ENCODE assay signal across 8 cellular contexts in the genomic region with DNA sequence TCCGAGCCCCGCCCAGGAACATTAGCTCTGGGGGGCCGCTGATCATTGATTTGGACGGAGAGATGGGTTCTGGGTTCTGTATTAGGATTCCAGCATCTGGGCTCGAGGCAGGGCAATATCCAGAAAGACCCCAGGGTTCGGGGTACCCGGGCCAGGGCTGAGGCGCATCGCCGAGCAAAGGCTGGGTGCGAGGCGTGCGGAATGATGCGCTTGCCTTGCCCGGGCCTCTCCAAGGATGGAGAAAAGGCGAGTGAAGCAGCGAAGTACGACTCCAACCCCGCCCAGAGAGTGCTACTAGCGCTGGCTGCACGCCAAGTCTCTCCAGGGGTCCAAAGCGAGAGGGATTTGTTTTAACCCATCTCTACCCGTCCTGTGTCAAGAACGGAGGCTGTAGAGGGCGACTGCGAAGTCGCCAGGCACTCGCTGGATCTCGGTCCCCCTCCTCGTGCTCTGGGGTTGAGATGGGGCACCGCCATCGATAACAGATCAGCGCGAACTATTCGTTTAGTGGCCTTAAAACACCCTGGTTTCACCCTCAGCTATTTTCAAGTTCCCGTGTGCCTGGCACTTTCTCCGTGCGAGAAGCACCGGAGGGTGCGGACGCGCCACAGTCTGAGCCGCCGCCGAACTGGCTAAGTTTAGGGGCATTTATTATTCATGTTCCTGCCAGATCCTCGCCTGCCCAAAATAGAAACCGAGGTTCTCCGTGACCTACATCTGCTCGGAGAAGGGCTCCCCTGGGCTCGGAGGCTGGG. TPM values are rescaled to one million over a fixed set of nuclear protein-coding genes. Genes with fewer than 3 reads are reported as not detected.
A peak's percentile ranks its signal among the peaks of the same experiment; 100 is the strongest.
DNase-seq lines count a peak whose midpoint lies in the region; ATAC-seq and TF ChIP-seq lines count a peak whose summit lies in the region.

No MANE protein-coding gene starts in this region.

- no TSS peak for BruUV-seq in Caco-2 (replicated peaks; lab: Mats Ljungman, UMichigan)

- peaks cover 0 to 3% (median 0%) of the 10 kb centered on the region in 8 donors for H3K9me3 ChIP-seq in spleen
- no peaks in the 10 kb centered on the region for H3K9me3 ChIP-seq in aorta (ENCODE audit: control insufficient read depth, low read length)
- H3K9me3 ChIP-seq in Caco-2 = no peaks in the 10 kb centered on the region

- CTCF ChIA-PET in activated CD4-positive, alpha-beta T cell treated with anti-CD3 and anti-CD28 coated beads for 36 hours (lab: Charles Lee) = no interaction called here
- CTCF ChIA-PET in Caco-2 (lab: Charles Lee) = no interaction called here

- peak; percentile 15 for DNase-seq in activated CD4-positive, alpha-beta T cell treated with anti-CD3 and anti-CD28 coated beads for 36 hours
- DNase-seq in activated CD4-positive, alpha-beta T cell treated with anti-CD3 and anti-CD28 coated beads for 1 hour = no peak
- DNase-seq in NCI-H748 treated with DMSO at 0.1 percent for 48 hours (lab: John Stamatoyannopoulos, UW) (peak; percentile 77), fibroblast of the aortic adventitia (ENCODE audit: low read depth) (peak; percentile 13), spleen (no peak), NOMO-1 (lab: John Stamatoyannopoulos, UW; ENCODE audit: unreplicated experiment in 2 of 2) (no peak), aorta (no peak), Caco-2 (no peak)

- peaks cover 4% of the 10 kb centered on the region for H3K9me3 Mint-ChIP-seq in activated CD4-positive, alpha-beta T cell treated with anti-CD3 and anti-CD28 coated beads for 36 hours (ENCODE audit: low read depth)
- H3K9me3 Mint-ChIP-seq in Caco-2 (ENCODE audit: unreplicated experiment) = no peaks in the 10 kb centered on the region

- peak overlapping the region; percentile 22 for H3K4me3 ChIP-seq in fibroblast of the aortic adventitia (ENCODE audit: low read depth, low read length)
- H3K4me3 ChIP-seq in spleen = peak overlapping the region in 7 of 8 donors; percentile 31 to 69 (median 46)
- H3K4me3 ChIP-seq in aorta (ENCODE audit: low read length in 2 of 2) = peak overlapping the region in 1 of 2 donors; percentile 22
- no peak overlapping the region for H3K4me3 ChIP-seq in Caco-2 (ENCODE audit: low read depth, low read length)

- POLR2A ChIA-PET in activated CD4-positive, alpha-beta T cell treated with anti-CD3 and anti-CD28 coated beads for 36 hours (lab: Charles Lee) = no interaction called here
- POLR2A ChIA-PET in Caco-2 (lab: Charles Lee) = no interaction called here

- no peak overlapping the region for H3K4me3 Mint-ChIP-seq in activated CD4-positive, alpha-beta T cell treated with anti-CD3 and anti-CD28 coated beads for 36 hours
- no peak overlapping the region for H3K4me3 Mint-ChIP-seq in Caco-2 (ENCODE audit: unreplicated experiment)

- H3K27ac ChIP-seq in spleen (no peak overlapping the region), aorta (ENCODE audit: low read depth in 1 of 2, low read length in 2 of 2) (no peak overlapping the region)

- ATAC-seq in activated CD4-positive, alpha-beta T cell treated with anti-CD3 and anti-CD28 coated beads for 36 hours = no peak
- ATAC-seq in aorta (ENCODE audit: low FRiP score) = no peak

- peaks cover 65% of the 10 kb centered on the region for H3K27me3 Mint-ChIP-seq in activated CD4-positive, alpha-beta T cell treated with anti-CD3 and anti-CD28 coated beads for 36 hours
- peaks cover 17% of the 10 kb centered on the region for H3K27me3 Mint-ChIP-seq in Caco-2 (ENCODE audit: insufficient read depth, unreplicated experiment)

- H3K36me3 ChIP-seq in spleen (no peaks in the 10 kb centered on the region), aorta (ENCODE audit: control insufficient read depth in 1 of 2, insufficient read depth in 2 of 2, low read length in 1 of 2) (no peaks in the 10 kb centered on the region), Caco-2 (ENCODE audit: control insufficient read depth, insufficient read depth, low read length) (no peaks in the 10 kb centered on the region)

- H3K27me3 ChIP-seq in spleen (replicated peaks in 1 of 7) = peaks cover 23 to 100% (median 94%) of the 10 kb centered on the region in 7 donors
- H3K27me3 ChIP-seq in aorta (ENCODE audit: control insufficient read depth in 1 of 2, insufficient read depth in 2 of 2, low read length in 1 of 2) = no peaks in the 10 kb centered on the region
- no peaks in the 10 kb centered on the region for H3K27me3 ChIP-seq in Caco-2 (replicated peaks; ENCODE audit: control insufficient read depth, insufficient read depth, low read length)

- WGBS in spleen, 5 donors = 4 to 9% (median 5%) methylated on average over 35 to 50 of the region's 50 CpGs
- 2% methylated on average over 50 of the region's 50 CpGs for WGBS in aorta, 2 donors

- H3K4me1 ChIP-seq in spleen = peaks cover 21 to 53% (median 38%) of the 10 kb centered on the region in 6 donors
- H3K4me1 ChIP-seq in aorta (ENCODE audit: control insufficient read depth in 1 of 2, insufficient read depth in 2 of 2, low read length in 2 of 2) = no peaks in the 10 kb centered on the region
- no peaks in the 10 kb centered on the region for H3K4me1 ChIP-seq in Caco-2

- intact Hi-C loops in activated CD4-positive, alpha-beta T cell treated with anti-CD3 and anti-CD28 coated beads for 36 hours (cut with DNase I, micrococcal nuclease) = no loop called here
- intact Hi-C loops in spleen (cut with DNase I; ENCODE audit: low total_unique reads) (no loop called here), aorta (cut with DNase I) (loop anchor here in 1 of 2 donors (10.0 kb wide), 1 partner anchor 188 kb away; no protein-coding TSS in a partner anchor), Caco-2 (cut with micrococcal nuclease; ENCODE audit: unreplicated experiment) (no loop called here)

- no peaks in the 10 kb centered on the region for H3K36me3 Mint-ChIP-seq in activated CD4-positive, alpha-beta T cell treated with anti-CD3 and anti-CD28 coated beads for 36 hours (ENCODE audit: low read depth)
- no peaks in the 10 kb centered on the region for H3K36me3 Mint-ChIP-seq in Caco-2 (ENCODE audit: insufficient read depth, unreplicated experiment)

- TF ChIP-seq CTCF in fibroblast of the aortic adventitia (IDR thresholded peaks at IDR 0.05; ENCODE audit: insufficient read depth, low read length) (no peak), spleen (IDR thresholded peaks at IDR 0.05 in 8 of 11, conservative IDR thresholded peaks at IDR 0.05 in 3 of 11) (no peak), Caco-2 (IDR thresholded peaks at IDR 0.05; ENCODE audit: insufficient read depth in 1 of 2, low read depth in 1 of 2, low read length in 1 of 2, severe bottlenecking in 1 of 2, unreplicated experiment in 1 of 2) (no peak)

- no peak overlapping the region for H3K27ac Mint-ChIP-seq in activated CD4-positive, alpha-beta T cell treated with anti-CD3 and anti-CD28 coated beads for 36 hours
- no peak overlapping the region for H3K27ac Mint-ChIP-seq in Caco-2 (ENCODE audit: unreplicated experiment)

- H3K4me1 Mint-ChIP-seq in activated CD4-positive, alpha-beta T cell treated with anti-CD3 and anti-CD28 coated beads for 36 hours = peaks cover 21% of the 10 kb centered on the region
- H3K4me1 Mint-ChIP-seq in Caco-2 (ENCODE audit: low read depth, unreplicated experiment) = no peaks in the 10 kb centered on the region

- TF ChIP-seq POLR2A in spleen (IDR thresholded peaks at IDR 0.05) = no peak

RNA-seq across cellular contexts. Expression of gene ADCYAP1, which starts 1.9 kb away (rescaled TPM):
- not detected for total RNA-seq in activated CD4-positive, alpha-beta T cell treated with anti-CD3 and anti-CD28 coated beads for 36 hours
- total RNA-seq in fibroblast of the aortic adventitia (ENCODE audit: low replicate concordance) (0.16 and 0.72 TPM in 2 replicates), spleen (under 1 TPM in 3 of 7 donors, not detected in 4; 0.34 to 0.82 (median 0.51) TPM), aorta (1 to 10 TPM; 4.9 to 6.5 TPM), Caco-2 (2022) (not detected in 2 replicates)
- polyA plus RNA-seq in spleen (under 1 TPM in 2 of 3 donors, not detected in 1; 0.02 to 0.19 TPM), aorta (not detected)

Comparison
In these comparisons a context has a peak if more than half of its experiments do, and no peak if none do; other contexts are left out.
1. DNase-seq: peak in activated CD4-positive, alpha-beta T cell treated with anti-CD3 and anti-CD28 coated beads for 36 hours (single experiment), NCI-H748 treated with DMSO at 0.1 percent for 48 hours (single experiment) and fibroblast of the aortic adventitia (single experiment); none in activated CD4-positive, alpha-beta T cell treated with anti-CD3 and anti-CD28 coated beads for 1 hour (single experiment), spleen (single experiment), NOMO-1 (0 of 2), aorta (0 of 2) and Caco-2 (0 of 2).